In the genomic region with DNA sequence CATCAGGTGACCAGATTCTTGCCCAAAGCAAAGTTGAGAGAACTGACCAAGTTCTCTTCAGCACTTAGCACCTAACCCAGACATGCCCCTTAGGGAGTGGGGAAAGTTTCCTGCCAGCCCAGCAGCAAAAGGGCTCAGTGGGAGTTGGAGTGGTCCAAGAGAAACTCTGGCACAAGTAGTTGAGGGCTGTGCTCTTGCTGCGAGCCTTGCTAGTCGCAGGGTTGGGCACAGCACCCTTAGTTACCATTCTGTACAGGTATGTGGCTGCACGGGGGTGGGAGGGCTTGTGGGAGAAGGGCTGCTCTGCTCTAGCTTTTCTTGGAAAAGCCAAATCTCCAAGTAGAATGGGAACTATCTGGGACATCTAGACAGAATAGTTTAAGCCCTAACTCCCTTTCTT, we compare ENCODE assay signal across 1 cellular context.
A peak's percentile ranks its signal among the peaks of the same experiment; 100 is the strongest.
TF ChIP-seq lines count a peak whose summit lies in the region.

No MANE protein-coding gene starts in this region.

TF ChIP-seq in K562, 482 proteins besides CTCF, POLR2A, EP300 and RAD21:
- TF ChIP-seq TFAM (CRISPR knock-in tag; conservative IDR thresholded peaks at IDR 0.05): no peak
- no peak for TF ChIP-seq HNRNPH1 (optimal IDR thresholded peaks at IDR 0.05; ENCODE audit: low read depth, low read length)
- no peak for TF ChIP-seq HOXB6 (CRISPR knock-in tag; IDR thresholded peaks at IDR 0.05; ENCODE audit: borderline replicate concordance)
- TF ChIP-seq FOXJ2 (tag; IDR thresholded peaks at IDR 0.05): no peak
- TF ChIP-seq MCM7 (IDR thresholded peaks at IDR 0.05): no peak
- TF ChIP-seq, protein P1, sequence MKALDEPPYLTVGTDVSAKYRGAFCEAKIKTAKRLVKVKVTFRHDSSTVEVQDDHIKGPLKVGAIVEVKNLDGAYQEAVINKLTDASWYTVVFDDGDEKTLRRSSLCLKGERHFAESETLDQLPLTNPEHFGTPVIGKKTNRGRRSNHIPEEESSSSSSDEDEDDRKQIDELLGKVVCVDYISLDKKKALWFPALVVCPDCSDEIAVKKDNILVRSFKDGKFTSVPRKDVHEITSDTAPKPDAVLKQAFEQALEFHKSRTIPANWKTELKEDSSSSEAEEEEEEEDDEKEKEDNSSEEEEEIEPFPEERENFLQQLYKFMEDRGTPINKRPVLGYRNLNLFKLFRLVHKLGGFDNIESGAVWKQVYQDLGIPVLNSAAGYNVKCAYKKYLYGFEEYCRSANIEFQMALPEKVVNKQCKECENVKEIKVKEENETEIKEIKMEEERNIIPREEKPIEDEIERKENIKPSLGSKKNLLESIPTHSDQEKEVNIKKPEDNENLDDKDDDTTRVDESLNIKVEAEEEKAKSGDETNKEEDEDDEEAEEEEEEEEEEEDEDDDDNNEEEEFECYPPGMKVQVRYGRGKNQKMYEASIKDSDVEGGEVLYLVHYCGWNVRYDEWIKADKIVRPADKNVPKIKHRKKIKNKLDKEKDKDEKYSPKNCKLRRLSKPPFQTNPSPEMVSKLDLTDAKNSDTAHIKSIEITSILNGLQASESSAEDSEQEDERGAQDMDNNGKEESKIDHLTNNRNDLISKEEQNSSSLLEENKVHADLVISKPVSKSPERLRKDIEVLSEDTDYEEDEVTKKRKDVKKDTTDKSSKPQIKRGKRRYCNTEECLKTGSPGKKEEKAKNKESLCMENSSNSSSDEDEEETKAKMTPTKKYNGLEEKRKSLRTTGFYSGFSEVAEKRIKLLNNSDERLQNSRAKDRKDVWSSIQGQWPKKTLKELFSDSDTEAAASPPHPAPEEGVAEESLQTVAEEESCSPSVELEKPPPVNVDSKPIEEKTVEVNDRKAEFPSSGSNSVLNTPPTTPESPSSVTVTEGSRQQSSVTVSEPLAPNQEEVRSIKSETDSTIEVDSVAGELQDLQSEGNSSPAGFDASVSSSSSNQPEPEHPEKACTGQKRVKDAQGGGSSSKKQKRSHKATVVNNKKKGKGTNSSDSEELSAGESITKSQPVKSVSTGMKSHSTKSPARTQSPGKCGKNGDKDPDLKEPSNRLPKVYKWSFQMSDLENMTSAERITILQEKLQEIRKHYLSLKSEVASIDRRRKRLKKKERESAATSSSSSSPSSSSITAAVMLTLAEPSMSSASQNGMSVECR (CRISPR knock-in tag; IDR thresholded peaks at IDR 0.05): no peak
- TF ChIP-seq SNRNP70 (optimal IDR thresholded peaks at IDR 0.05; ENCODE audit: low read depth, low read length): no peak
- TF ChIP-seq FOXA3 (CRISPR knock-in tag; conservative IDR thresholded peaks at IDR 0.05 in 1 of 2, IDR thresholded peaks at IDR 0.05 in 1 of 2): no peak
- TF ChIP-seq ZNF830 (CRISPR knock-in tag; IDR thresholded peaks at IDR 0.05): no peak
- TF ChIP-seq RBFOX2 (IDR thresholded peaks at IDR 0.05; ENCODE audit: low read depth, low read length): peak; percentile 35; the same call in 1 of the 2 replicates
- TF ChIP-seq USF1 (CRISPR knock-in tag; IDR thresholded peaks at IDR 0.05): peak; percentile 3; the same call in 1 of the 2 replicates
- no peak for TF ChIP-seq SP1 (CRISPR knock-in tag; IDR thresholded peaks at IDR 0.05)
- TF ChIP-seq ZC3H11A (IDR thresholded peaks at IDR 0.05; ENCODE audit: low read depth, low read length): no peak
- TF ChIP-seq SUPT5H (IDR thresholded peaks at IDR 0.05): 0 out of 2 replicates have a peak, but pooled peaks have one; percentile 17
